In the genomic region with DNA sequence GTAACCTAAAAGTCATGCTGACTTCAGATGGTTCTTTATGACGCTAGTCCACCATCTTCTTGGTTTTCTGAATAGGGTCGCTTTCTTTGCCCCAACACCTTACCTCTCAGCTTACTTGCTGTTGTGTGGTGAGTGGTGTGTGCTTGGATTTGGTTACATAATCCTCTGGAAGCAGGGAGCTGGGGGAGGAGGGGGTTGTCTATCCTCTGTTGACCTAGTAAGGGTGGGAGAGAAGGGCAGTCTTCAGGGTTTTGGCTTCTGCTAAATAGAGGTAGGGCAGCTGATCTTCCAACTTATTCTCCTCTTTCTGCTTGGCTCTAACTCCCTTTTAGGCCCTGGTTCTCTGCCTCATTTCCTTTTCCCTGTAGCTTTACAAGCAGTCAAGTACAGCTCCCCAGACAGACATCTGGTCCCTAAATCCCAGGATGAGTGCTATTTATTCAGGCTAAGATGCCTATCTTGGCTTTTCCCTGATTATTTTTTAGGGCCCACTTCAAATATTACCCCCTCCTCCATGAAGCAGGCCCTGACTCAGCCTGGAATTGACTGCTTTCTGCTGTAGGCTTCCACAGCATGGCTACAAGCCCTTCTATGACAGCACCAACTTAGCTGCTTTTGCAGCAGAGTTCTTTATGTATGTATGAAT, we compare ENCODE assay signal across 1 cellular context.
TF ChIP-seq lines count a peak whose summit lies in the region.

No MANE protein-coding gene starts in this region.

TF ChIP-seq in IMR-90, 13 proteins besides CTCF, POLR2A, EP300 and RAD21:
- TF ChIP-seq MXI1 (IDR thresholded peaks at IDR 0.05; ENCODE audit: borderline replicate concordance, low read depth, low read length) (no peak), RCOR1 (IDR thresholded peaks at IDR 0.05; ENCODE audit: insufficient replicate concordance, low read length) (no peak), NFE2L2 (IDR thresholded peaks at IDR 0.05; ENCODE audit: low read depth, low read length) (no peak), BHLHE40 (IDR thresholded peaks at IDR 0.05; ENCODE audit: low read depth, low read length) (no peak), SMC3 (IDR thresholded peaks at IDR 0.05; ENCODE audit: low read depth, low read length) (no peak), MAZ (IDR thresholded peaks at IDR 0.05; ENCODE audit: borderline replicate concordance, low read depth, low read length) (no peak), CEBPB (IDR thresholded peaks at IDR 0.05; ENCODE audit: low read depth, low read length) (no peak), RFX5 (IDR thresholded peaks at IDR 0.05; ENCODE audit: low read depth, low read length) (no peak), FOS (IDR thresholded peaks at IDR 0.05; ENCODE audit: low read depth, low read length) (no peak), MAFK (IDR thresholded peaks at IDR 0.05; ENCODE audit: low read depth, low read length) (no peak), CHD1 (IDR thresholded peaks at IDR 0.05; ENCODE audit: low read depth, low read length) (no peak)
- TF ChIP-seq, protein P1, sequence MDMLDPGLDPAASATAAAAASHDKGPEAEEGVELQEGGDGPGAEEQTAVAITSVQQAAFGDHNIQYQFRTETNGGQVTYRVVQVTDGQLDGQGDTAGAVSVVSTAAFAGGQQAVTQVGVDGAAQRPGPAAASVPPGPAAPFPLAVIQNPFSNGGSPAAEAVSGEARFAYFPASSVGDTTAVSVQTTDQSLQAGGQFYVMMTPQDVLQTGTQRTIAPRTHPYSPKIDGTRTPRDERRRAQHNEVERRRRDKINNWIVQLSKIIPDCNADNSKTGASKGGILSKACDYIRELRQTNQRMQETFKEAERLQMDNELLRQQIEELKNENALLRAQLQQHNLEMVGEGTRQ (IDR thresholded peaks at IDR 0.05; ENCODE audit: low read depth, low read length), result no peak
- TF ChIP-seq, protein P2, sequence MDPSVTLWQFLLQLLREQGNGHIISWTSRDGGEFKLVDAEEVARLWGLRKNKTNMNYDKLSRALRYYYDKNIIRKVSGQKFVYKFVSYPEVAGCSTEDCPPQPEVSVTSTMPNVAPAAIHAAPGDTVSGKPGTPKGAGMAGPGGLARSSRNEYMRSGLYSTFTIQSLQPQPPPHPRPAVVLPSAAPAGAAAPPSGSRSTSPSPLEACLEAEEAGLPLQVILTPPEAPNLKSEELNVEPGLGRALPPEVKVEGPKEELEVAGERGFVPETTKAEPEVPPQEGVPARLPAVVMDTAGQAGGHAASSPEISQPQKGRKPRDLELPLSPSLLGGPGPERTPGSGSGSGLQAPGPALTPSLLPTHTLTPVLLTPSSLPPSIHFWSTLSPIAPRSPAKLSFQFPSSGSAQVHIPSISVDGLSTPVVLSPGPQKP (IDR thresholded peaks at IDR 0.05; ENCODE audit: borderline replicate concordance, low read depth, low read length), result no peak
TF ChIP-seq in IMR-90: peak in this region for 0.
